ENCODE assay signal across 22 cellular contexts in genomic region chr16:65772134-65772732, GRCh38.
"Had no signal": no experiment of that assay in that cellular context is flagged by ENCODE, and none has a peak within 500 bp of the region (broad histone marks: within the 10 kb centered on the region; RNA-seq: fewer than 3 reads in every experiment).

No MANE protein-coding gene starts in this region.

- FAIRE-seq: endometrium, frontal cortex, kidney, small intestine, urothelium cell line had no signal

- H3K4me1 ChIP-seq: ascending aorta, heart left ventricle, right lobe of liver, tibial nerve had no signal

- H3K4me3 ChIP-seq: ascending aorta, coronary artery, heart left ventricle, lung, ovary, right lobe of liver, tibial nerve had no signal

- H3K9me3 ChIP-seq: ovary, right lobe of liver had no signal

- DNase-seq: activated CD4-positive, alpha-beta T cell treated with anti-CD3 and anti-CD28 coated beads, Interleukin-2, amount 10 ng/mL, durations not matched to agents 7 days and 5 days; activated CD8-positive, alpha-beta memory T cell treated with anti-CD3 and anti-CD28 coated beads, Interleukin-2, amount 50 U/mL, for 4 hours; activated naive CD4-positive, alpha-beta T cell treated with anti-CD3 and anti-CD28 coated beads, Interleukin-2, amount 50 U/mL, for 16 hours; activated T-cell treated with anti-CD3 and anti-CD28 coated beads, Interleukin-2, amount 50 U/mL, for 4 hours; heart left ventricle; kidney; midbrain; ovary; right lobe of liver; small intestine; stimulated activated CD4-positive, alpha-beta T cell treated with anti-CD3 and anti-CD28 coated beads, Interleukin-15, amount 100 ng/mL, for 24 hours; stimulated activated CD4-positive, alpha-beta T cell treated with anti-CD3 and anti-CD28 coated beads, Interleukin-2, amount 100 ng/mL, for 48 hours; T-helper 9 cell had no signal

- H3K27me3 ChIP-seq: ascending aorta, heart left ventricle, ovary, right lobe of liver, tibial nerve had no signal

- ATAC-seq: activated CD4-positive, CD25-positive, alpha-beta regulatory T cell treated with anti-CD3 and anti-CD28 coated beads, Interleukin-2, amount 50 U/mL, for 24 hours; activated T-cell treated with anti-CD3 and anti-CD28 coated beads, Interleukin-2, amount 50 U/mL, for 4 hours; heart left ventricle; left lobe of liver; right lobe of liver had no signal

- H3K27ac ChIP-seq: ascending aorta, coronary artery, heart left ventricle, ovary, right lobe of liver, tibial nerve had no signal

- H3K36me3 ChIP-seq: ascending aorta, heart left ventricle, ovary, right lobe of liver, tibial nerve had no signal
